Comparison of ENCODE assay signal across 8 cellular contexts in the genomic region with DNA sequence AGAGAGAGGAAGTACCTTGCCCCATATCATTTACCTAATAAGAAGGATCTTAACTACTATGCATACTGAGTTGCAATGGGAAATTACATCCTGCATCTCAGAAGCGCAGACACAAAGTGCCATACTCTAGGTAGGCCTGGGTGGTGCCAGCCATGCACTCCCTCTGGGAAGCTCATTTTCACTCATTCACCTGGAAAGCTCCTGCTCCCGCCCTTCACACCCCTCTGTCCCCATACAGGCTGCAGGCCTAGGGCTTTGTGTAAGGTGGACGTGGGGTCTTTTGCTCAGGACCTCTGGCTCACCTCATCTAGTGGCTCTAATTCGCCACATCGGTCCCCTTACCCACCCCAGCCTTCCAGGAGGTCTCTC. TPM values are rescaled to one million over a fixed set of nuclear protein-coding genes. Genes with fewer than 3 reads are reported as not detected.
A peak's percentile ranks its signal among the peaks of the same experiment; 100 is the strongest.
DNase-seq lines count a peak whose midpoint lies in the region; ATAC-seq, FAIRE-seq and TF ChIP-seq lines count a peak whose summit lies in the region.

No MANE protein-coding gene starts in this region.

- POLR2A ChIA-PET in GM12878 (lab: Charles Lee): interaction anchor here (1.0 to 1.9 kb wide), 4 partner anchors 10 to 1012 kb away, joined by 3 to 11 read pairs (median 3); a partner anchor contains a TSS

- TF ChIP-seq CTCF in GM12878 (IDR thresholded peaks at IDR 0.05 in 2 of 3, conservative IDR thresholded peaks at IDR 0.05 in 1 of 3; ENCODE audit: control insufficient read depth in 2 of 3, extremely low read depth in 1 of 3, insufficient read depth in 1 of 3, low read depth in 3 of 3, low read length in 3 of 3): no peak
- TF ChIP-seq CTCF in lower leg skin (IDR thresholded peaks at IDR 0.05): no peak
- no peak for TF ChIP-seq CTCF in transverse colon (IDR thresholded peaks at IDR 0.05)

- H4K20me1 ChIP-seq in GM12878 (ENCODE audit: control insufficient read depth, insufficient read depth): no peaks in the 10 kb centered on the region

- peaks cover 7% of the 10 kb centered on the region for H3K4me1 ChIP-seq in GM12878 (ENCODE audit: control insufficient read depth, insufficient read depth, low read length)
- peaks cover 5 to 22% (median 14%) of the 10 kb centered on the region in 4 donors for H3K4me1 ChIP-seq in transverse colon

- H3K4me3 ChIP-seq in GM12878: peak overlapping the region; percentile 87
- peak overlapping the region; percentile 89 for H3K4me3 ChIP-seq in lower leg skin (ENCODE audit: low read depth, poor library complexity, severe bottlenecking)
- H3K4me3 ChIP-seq in transverse colon: peak overlapping the region; percentile 49 to 87 (median 74)

- H2AFZ ChIP-seq in GM12878 (ENCODE audit: control insufficient read depth, low read depth, low read length): no peak overlapping the region; the same call in 1 of the 2 replicates

- RAD21 ChIA-PET in GM12878 (lab: Charles Lee; ENCODE audit: unreplicated experiment): interaction anchor here (1.3 kb wide), 1 partner anchor 11 kb away, joined by 7 read pairs; no protein-coding TSS in a partner anchor

- H3K9ac ChIP-seq in GM12878 (ENCODE audit: control insufficient read depth, insufficient read depth, low read length): peak overlapping the region; percentile 79

- no peak for FAIRE-seq in GM12878 (lab: Jason Lieb, UNC)

- no peaks in the 10 kb centered on the region for H3K9me3 Mint-ChIP-seq in activated naive CD4-positive, alpha-beta T cell treated with anti-CD3 and anti-CD28 coated beads for 36 hours

- H3K9me3 ChIP-seq in GM12878 (replicated peaks; ENCODE audit: control insufficient read depth, insufficient read depth, low read length): no peaks in the 10 kb centered on the region
- H3K9me3 ChIP-seq in transverse colon: no peaks in the 10 kb centered on the region

- SMC1A ChIA-PET in GM12878 (lab: Charles Lee; ENCODE audit: uncharacterized antibody, unreplicated experiment): no interaction called here

- intact Hi-C loops in activated naive CD4-positive, alpha-beta T cell treated with anti-CD3 and anti-CD28 coated beads for 36 hours (cut with micrococcal nuclease): loop anchor here (5.0 kb wide), 1 partner anchor 1229 kb away; a partner anchor contains a TSS
- intact Hi-C loops in GM12878 (cut with micrococcal nuclease; ENCODE audit: unreplicated experiment): no loop called here
- intact Hi-C loops in lower leg skin (cut with DNase I; ENCODE audit: low total_unique reads): no loop called here
- intact Hi-C loops in transverse colon (cut with DNase I; ENCODE audit: low total_unique reads): no loop called here

- ATAC-seq in GM12878: no peak
- ATAC-seq in GM21825 (IDR thresholded peaks at IDR 0.05; ENCODE audit: unreplicated experiment): no peak
- no peak for ATAC-seq in GM21526 (IDR thresholded peaks at IDR 0.05; ENCODE audit: low FRiP score, unreplicated experiment)

- H3K4me3 Mint-ChIP-seq in activated naive CD4-positive, alpha-beta T cell treated with anti-CD3 and anti-CD28 coated beads for 36 hours: peak overlapping the region; percentile 99

- H3K4me1 Mint-ChIP-seq in activated naive CD4-positive, alpha-beta T cell treated with anti-CD3 and anti-CD28 coated beads for 36 hours (ENCODE audit: low read depth): peaks cover 35% of the 10 kb centered on the region

- H3K27me3 ChIP-seq in GM12878 (replicated peaks in 1 of 2; ENCODE audit: control insufficient read depth in 2 of 2, insufficient read depth in 2 of 2, low read length in 1 of 2) (no peaks in the 10 kb centered on the region), transverse colon (no peaks in the 10 kb centered on the region)

- TF ChIP-seq EP300 in GM12878 (IDR thresholded peaks at IDR 0.05; ENCODE audit: borderline replicate concordance in 1 of 2, control insufficient read depth in 1 of 2, low read depth in 2 of 2, low read length in 2 of 2) (no peak), transverse colon (IDR thresholded peaks at IDR 0.05; ENCODE audit: low read depth) (no peak)

- TF ChIP-seq RAD21 in GM12878 (IDR thresholded peaks at IDR 0.05; ENCODE audit: insufficient read depth, low read depth, low read length): no peak

- no peaks in the 10 kb centered on the region for H3K27me3 Mint-ChIP-seq in activated naive CD4-positive, alpha-beta T cell treated with anti-CD3 and anti-CD28 coated beads for 36 hours (ENCODE audit: low read depth)

- TF ChIP-seq POLR2A in GM12878 (IDR thresholded peaks at IDR 0.05; ENCODE audit: low read depth, low read length): no peak
- no peak for TF ChIP-seq POLR2A in lower leg skin (IDR thresholded peaks at IDR 0.05)
- no peak for TF ChIP-seq POLR2A in transverse colon (IDR thresholded peaks at IDR 0.05)

- H3K4me2 ChIP-seq in GM12878 (ENCODE audit: control insufficient read depth, insufficient read depth): peak overlapping the region; percentile 88

- H3K27ac Mint-ChIP-seq in activated naive CD4-positive, alpha-beta T cell treated with anti-CD3 and anti-CD28 coated beads for 36 hours: peak overlapping the region; percentile 97

- CTCF ChIA-PET in activated naive CD4-positive, alpha-beta T cell treated with anti-CD3 and anti-CD28 coated beads for 36 hours (lab: Charles Lee): interaction anchor here (1.3 kb wide), 1 partner anchor 17 kb away, joined by 3 read pairs; no protein-coding TSS in a partner anchor
- CTCF ChIA-PET in GM12878 (lab: Yijun Ruan, JAX): interaction anchor here (2.3 kb wide), 1 partner anchor 13 kb away, joined by 9 read pairs; a partner anchor contains a TSS

- 13% methylated on average over 5 of the region's 5 CpGs for WGBS in GM12878 (ENCODE audit: insufficient coverage, insufficient replicate concordance, low lambda C conversion rate, missing lambda C conversion rate)
- WGBS in lower leg skin, 2 donors: 8 to 17% methylated on average over 5 of the region's 5 CpGs
- 13 to 21% methylated on average over 4 to 5 of the region's 5 CpGs for WGBS in transverse colon (ENCODE audit: low coverage in 1 of 2), 2 donors

- BruUV-seq in GM12878 (replicated peaks; lab: Mats Ljungman, UMichigan): no TSS peak

- H3K36me3 ChIP-seq in GM12878 (ENCODE audit: control insufficient read depth in 2 of 2, insufficient read depth in 2 of 2, low read length in 1 of 2) (peaks cover 4 to 16% of the 10 kb centered on the region in 2 experiments), transverse colon (peaks cover 0 to 14% (median 4%) of the 10 kb centered on the region in 4 donors)

- peaks cover 17% of the 10 kb centered on the region for H3K79me2 ChIP-seq in GM12878 (ENCODE audit: control insufficient read depth, insufficient read depth, low read length)

- no peak for DNase-seq in activated naive CD4-positive, alpha-beta T cell treated with anti-CD3 and anti-CD28 coated beads for 36 hours
- DNase-seq in activated naive CD4-positive, alpha-beta T cell treated with anti-CD3 and anti-CD28 coated beads, Interleukin-2, amount 50 U/mL, for 16 hours: no peak
- DNase-seq in GM12878 (ENCODE audit: low read depth, low spot score) (no peak), lower leg skin (ENCODE audit: low spot score in 2 of 2) (no peak), transverse colon (no peak), HK-2 (ENCODE audit: unreplicated experiment) (no peak)

- in situ Hi-C loops in GM12878 (cut with MboI) (no loop called here), transverse colon (cut with MboI; ENCODE audit: low pct_ligation_motif_present in 1 of 4, low pct_unique_long_range_greater_than_20kb in 1 of 4, low sequenced_read_pairs in 3 of 4) (no loop called here)

- H3K27ac ChIP-seq in GM12878 (ENCODE audit: control insufficient read depth, insufficient read depth): peak overlapping the region; percentile 85
- peak overlapping the region; percentile 84 to 91 (median 89) for H3K27ac ChIP-seq in transverse colon

- H3K36me3 Mint-ChIP-seq in activated naive CD4-positive, alpha-beta T cell treated with anti-CD3 and anti-CD28 coated beads for 36 hours (ENCODE audit: low read depth): peaks cover 29% of the 10 kb centered on the region

RNA-seq across cellular contexts. Expression of a gene that starts 0.8 kb away (rescaled TPM):
- total RNA-seq in activated naive CD4-positive, alpha-beta T cell treated with anti-CD3 and anti-CD28 coated beads for 36 hours: 100 to 1,000 TPM; 122 to 141 TPM
- 22.7 and 27.4 TPM in 2 replicates for total RNA-seq in GM12878 (2013; cell fraction: nucleolus; rRNA removed)
- 114 and 124 TPM in 2 replicates for total RNA-seq in GM12878 (2014; rRNA removed)
- 90.6 and 99.7 TPM in 2 replicates for total RNA-seq in GM12878 (2014; rRNA removed; fragmentation: Illumina TruSeq; extraction: Trizol)
- 99.3 and 100 TPM in 2 replicates for total RNA-seq in GM12878 (2021)
- polyA plus RNA-seq in GM12878 (2011; ENCODE audit: low read depth): 31.7 TPM
- polyA plus RNA-seq in GM12878 (2011; rRNA removed): 83.1 and 103 TPM in 2 replicates
- polyA plus RNA-seq in GM12878 (2011; cell fraction: cytosol; rRNA removed): 68.6 and 77.9 TPM in 2 replicates
- 38.0 and 40.9 TPM in 2 replicates for polyA plus RNA-seq in GM12878 (2011; cell fraction: nucleus; rRNA removed)
- 56.3 and 71.8 TPM in 2 replicates for polyA plus RNA-seq in GM12878 (2012)
- 148 and 157 TPM in 2 replicates for polyA plus RNA-seq in GM12878 (2014; fragmentation: Illumina TruSeq; extraction: Trizol)
- polyA plus RNA-seq in GM12878 (2014; fragmentation: Nextera tagmentation; extraction: Ambion mirVana): 10 to 100 TPM; 41.1 to 72.0 TPM
- 166 and 171 TPM in 2 replicates for polyA plus RNA-seq in GM12878 (2014; rRNA removed)
- 100 to 1,000 TPM; 200 to 207 TPM for polyA plus RNA-seq in GM12878 (2016; fragmentation: Nextera tagmentation; extraction: Ambion mirVana)
- 22.9 and 26.3 TPM in 2 replicates for polyA minus RNA-seq in GM12878 (2011; rRNA and poly(A)+ RNA removed)
- polyA minus RNA-seq in GM12878 (2011; cell fraction: cytosol; rRNA and poly(A)+ RNA removed): 13.2 and 14.8 TPM in 2 replicates
- 7.3 and 15.6 TPM in 2 replicates for polyA minus RNA-seq in GM12878 (2011; cell fraction: nucleus; rRNA and poly(A)+ RNA removed)
- 10 to 100 TPM; 62.8 to 84.6 (median 65.1) TPM for total RNA-seq in lower leg skin
- 10 to 100 TPM; 19.5 to 59.5 (median 42.4) TPM for total RNA-seq in transverse colon

RNA-seq across cellular contexts. Expression of a gene that starts 13.1 kb away (rescaled TPM):
- 1 to 10 TPM; 2.2 to 2.6 TPM for total RNA-seq in activated naive CD4-positive, alpha-beta T cell treated with anti-CD3 and anti-CD28 coated beads for 36 hours
- total RNA-seq in GM12878 (2013; cell fraction: nucleolus; rRNA removed): 0.76 and 2.5 TPM in 2 replicates
- total RNA-seq in GM12878 (2014; rRNA removed): 1.9 and 2.8 TPM in 2 replicates
- total RNA-seq in GM12878 (2014; rRNA removed; fragmentation: Illumina TruSeq; extraction: Trizol): 1.7 and 2.2 TPM in 2 replicates
- total RNA-seq in GM12878 (2021): 1.5 and 3.1 TPM in 2 replicates
- polyA plus RNA-seq in GM12878 (2011; ENCODE audit: low read depth): 2.8 TPM
- polyA plus RNA-seq in GM12878 (2011; rRNA removed): 1.9 and 3.0 TPM in 2 replicates
- 1.3 and 1.5 TPM in 2 replicates for polyA plus RNA-seq in GM12878 (2011; cell fraction: cytosol; rRNA removed)
- 0.75 and 1.5 TPM in 2 replicates for polyA plus RNA-seq in GM12878 (2011; cell fraction: nucleus; rRNA removed)
- polyA plus RNA-seq in GM12878 (2012): 1.9 and 2.3 TPM in 2 replicates
- polyA plus RNA-seq in GM12878 (2014; fragmentation: Illumina TruSeq; extraction: Trizol): 1.8 and 1.9 TPM in 2 replicates
- polyA plus RNA-seq in GM12878 (2014; fragmentation: Nextera tagmentation; extraction: Ambion mirVana): 1 to 10 TPM; 5.5 to 5.9 TPM
- 3.0 and 4.4 TPM in 2 replicates for polyA plus RNA-seq in GM12878 (2014; rRNA removed)
- polyA plus RNA-seq in GM12878 (2016; fragmentation: Nextera tagmentation; extraction: Ambion mirVana): 1 to 10 TPM; 3.3 to 4.1 TPM
- polyA minus RNA-seq in GM12878 (2011; rRNA and poly(A)+ RNA removed): 1.2 and 2.9 TPM in 2 replicates
- not detected in 2 replicates for polyA minus RNA-seq in GM12878 (2011; cell fraction: cytosol; rRNA and poly(A)+ RNA removed)
- polyA minus RNA-seq in GM12878 (2011; cell fraction: nucleus; rRNA and poly(A)+ RNA removed): 1.1 and 2.1 TPM in 2 replicates
- 1 to 10 TPM; 4.0 to 8.5 (median 4.8) TPM for total RNA-seq in lower leg skin
- 1 to 10 TPM in 3 of 4 donors, not detected in 1; 1.2 to 4.8 (median 3.7) TPM for total RNA-seq in transverse colon

RNA-seq across cellular contexts. Expression of a gene that starts 19.3 kb away (rescaled TPM):
- under 1 TPM; 0.19 to 0.25 TPM for total RNA-seq in activated naive CD4-positive, alpha-beta T cell treated with anti-CD3 and anti-CD28 coated beads for 36 hours
- not detected in 2 replicates for total RNA-seq in GM12878 (2013; cell fraction: nucleolus; rRNA removed)
- total RNA-seq in GM12878 (2014; rRNA removed) (not detected in 2 replicates), GM12878 (2014; rRNA removed; fragmentation: Illumina TruSeq; extraction: Trizol) (not detected in 2 replicates), GM12878 (2021) (0.13 TPM in 1 of 2 replicates, not detected in the other), lower leg skin (1 to 10 TPM in 3 of 4 donors, under 1 TPM in 1; 0.69 to 3.1 (median 2.3) TPM), transverse colon (10 to 100 TPM in 1 of 4 donors, 1 to 10 TPM in 3; 3.8 to 17.1 (median 5.2) TPM)
- not detected for polyA plus RNA-seq in GM12878 (2011; ENCODE audit: low read depth)
- polyA plus RNA-seq in GM12878 (2011; rRNA removed) (not detected in 2 replicates), GM12878 (2014; fragmentation: Illumina TruSeq; extraction: Trizol) (not detected in 2 replicates), GM12878 (2014; fragmentation: Nextera tagmentation; extraction: Ambion mirVana) (not detected), GM12878 (2014; rRNA removed) (not detected in 2 replicates), GM12878 (2016; fragmentation: Nextera tagmentation; extraction: Ambion mirVana) (not detected)
- polyA plus RNA-seq in GM12878 (2011; cell fraction: cytosol; rRNA removed): not detected in 2 replicates
- polyA plus RNA-seq in GM12878 (2011; cell fraction: nucleus; rRNA removed): not detected in 2 replicates
- polyA plus RNA-seq in GM12878 (2012): 0.05 TPM in 1 of 2 replicates, not detected in the other
- polyA minus RNA-seq in GM12878 (2011; rRNA and poly(A)+ RNA removed): not detected in 2 replicates
- not detected in 2 replicates for polyA minus RNA-seq in GM12878 (2011; cell fraction: cytosol; rRNA and poly(A)+ RNA removed)
- not detected in 2 replicates for polyA minus RNA-seq in GM12878 (2011; cell fraction: nucleus; rRNA and poly(A)+ RNA removed)
